Comparison of ENCODE assay signal across 18 cellular contexts in genomic region chr19:35447870-35448492, GRCh38. TPM values are rescaled to one million over a fixed set of nuclear protein-coding genes. Genes with fewer than 3 reads are reported as not detected.
DNase-seq lines count a peak whose midpoint lies in the region; ATAC-seq and TF ChIP-seq lines count a peak whose summit lies in the region.
"Had no signal": no experiment of that assay in that cellular context is flagged by ENCODE, and none has a peak within 500 bp of the region (broad histone marks: within the 10 kb centered on the region; RNA-seq: fewer than 3 reads in every experiment).

Gene FFAR2 (plus strand): TSS chr19:35448257. CDS start chr19:35449715, 1,458 bp downstream.

- peaks cover 7% of the 10 kb centered on the region for H3K27me3 ChIP-seq in CD4-positive, CD25-positive, alpha-beta regulatory T cell (ENCODE audit: control insufficient read depth, insufficient read depth, low read length)
- H3K27me3 ChIP-seq in esophagus squamous epithelium (peaks cover 0 to 62% (median 0%) of the 10 kb centered on the region in 4 donors), parathyroid adenoma (ENCODE audit: control insufficient read depth, insufficient read depth, low read length) (no peaks in the 10 kb centered on the region), tibial artery (peaks cover 0 to 19% of the 10 kb centered on the region in 2 donors)
- H3K27me3 ChIP-seq: right lobe of liver, thyroid gland had no signal

- TF ChIP-seq EP300 in Ishikawa (IDR thresholded peaks at IDR 0.05; ENCODE audit: borderline replicate concordance), result no peak

- 52 to 53% methylated on average over 2 of the region's 3 CpGs for WGBS in esophagus squamous epithelium, 2 donors

- TF ChIP-seq POLR2A in esophagus squamous epithelium (IDR thresholded peaks at IDR 0.05), result no peak

- peak within 1 kb of the TSS; percentile 4 for H3K4me2 ChIP-seq in parathyroid adenoma (ENCODE audit: low read length)

- no peak for TF ChIP-seq RAD21 in Ishikawa (IDR thresholded peaks at IDR 0.05; ENCODE audit: low read depth)

- no peak within 1 kb of the TSS for H3K27ac ChIP-seq in CD4-positive, CD25-positive, alpha-beta regulatory T cell (ENCODE audit: insufficient read depth, low read length, poor library complexity, severe bottlenecking)
- peak within 1 kb of the TSS; percentile 45 to 74 (median 52) for H3K27ac ChIP-seq in esophagus squamous epithelium
- no peak within 1 kb of the TSS for H3K27ac ChIP-seq in parathyroid adenoma
- no peak within 1 kb of the TSS for H3K27ac ChIP-seq in tibial artery
- H3K27ac ChIP-seq: foreskin keratinocyte, thyroid gland had no signal

- DNase-seq in CD4-positive, CD25-positive, alpha-beta regulatory T cell, result no peak
- DNase-seq in esophagus squamous epithelium (lab: John Stamatoyannopoulos, UW) (no peak), tibial artery (no peak), NCI-H226 (no peak), GM03348 (ENCODE audit: low spot score) (no peak)
- DNase-seq: activated T-cell treated with anti-CD3 and anti-CD28 coated beads, Interleukin-2, amount 50 U/mL, for 4 hours; EL; foreskin keratinocyte; mammary epithelial cell; NCI-H1105 treated with DMSO at 0.1 percent for 48 hours; NCI-H2171 treated with DMSO at 0.1 percent for 48 hours; Right ventricle myocardium superior; stimulated activated CD4-positive, alpha-beta T cell treated with anti-CD3 and anti-CD28 coated beads, Interleukin-2, amount 100 ng/mL, for 24 hours; thyroid gland had no signal

- no peaks in the 10 kb centered on the region for H3K9me3 Mint-ChIP-seq in CD4-positive, CD25-positive, alpha-beta regulatory T cell
- H3K9me3 Mint-ChIP-seq: activated T-cell treated with anti-CD3 and anti-CD28 coated beads, Interleukin-2, amount 50 U/mL, for 4 hours had no signal

- TF ChIP-seq CTCF in esophagus squamous epithelium (IDR thresholded peaks at IDR 0.05) (no peak), parathyroid adenoma (IDR thresholded peaks at IDR 0.05) (no peak), tibial artery (IDR thresholded peaks at IDR 0.05) (no peak)

- no peak for ATAC-seq in CD4-positive, CD25-positive, alpha-beta regulatory T cell (ENCODE audit: low read depth in 2 of 2)
- no peak for ATAC-seq in GM19463 (IDR thresholded peaks at IDR 0.05; ENCODE audit: unreplicated experiment)
- ATAC-seq: activated T-cell treated with anti-CD3 and anti-CD28 coated beads, Interleukin-2, amount 50 U/mL, for 4 hours; foreskin keratinocyte had no signal

- no peak within 1 kb of the TSS for H3K9ac ChIP-seq in parathyroid adenoma

- peaks cover under 1 to 36% (median 14%) of the 10 kb centered on the region in 4 donors for H3K4me1 Mint-ChIP-seq in CD4-positive, CD25-positive, alpha-beta regulatory T cell

- H3K4me3 ChIP-seq in CD4-positive, CD25-positive, alpha-beta regulatory T cell (ENCODE audit: low read depth, low read length), result no peak within 1 kb of the TSS
- H3K4me3 ChIP-seq in esophagus squamous epithelium, result no peak within 1 kb of the TSS
- no peak within 1 kb of the TSS for H3K4me3 ChIP-seq in parathyroid adenoma (ENCODE audit: low read depth, low read length)
- no peak within 1 kb of the TSS for H3K4me3 ChIP-seq in tibial artery
- H3K4me3 ChIP-seq: right lobe of liver, thyroid gland had no signal

- H3K79me2 ChIP-seq in parathyroid adenoma, result no peaks in the 10 kb centered on the region

- no peaks in the 10 kb centered on the region for H3K36me3 ChIP-seq in CD4-positive, CD25-positive, alpha-beta regulatory T cell (ENCODE audit: control insufficient read depth, insufficient read depth, low read length)
- no peaks in the 10 kb centered on the region for H3K36me3 ChIP-seq in esophagus squamous epithelium
- H3K36me3 ChIP-seq in parathyroid adenoma (ENCODE audit: control insufficient read depth, insufficient read depth, low read length), result no peaks in the 10 kb centered on the region
- no peaks in the 10 kb centered on the region for H3K36me3 ChIP-seq in tibial artery
- H3K36me3 ChIP-seq: right lobe of liver, thyroid gland had no signal

- no peak within 1 kb of the TSS for H3K4me3 Mint-ChIP-seq in CD4-positive, CD25-positive, alpha-beta regulatory T cell
- H3K4me3 Mint-ChIP-seq: activated T-cell treated with anti-CD3 and anti-CD28 coated beads, Interleukin-2, amount 50 U/mL, for 4 hours had no signal

- H3K27ac Mint-ChIP-seq in CD4-positive, CD25-positive, alpha-beta regulatory T cell, result peak within 1 kb of the TSS; percentile 56 to 86 (median 60)

- peaks cover 17% of the 10 kb centered on the region for H3K4me1 ChIP-seq in CD4-positive, CD25-positive, alpha-beta regulatory T cell (ENCODE audit: control insufficient read depth, insufficient read depth, low read length, poor library complexity, severe bottlenecking)
- H3K4me1 ChIP-seq in esophagus squamous epithelium (peaks cover 14 to 34% (median 16%) of the 10 kb centered on the region in 3 donors), parathyroid adenoma (peaks cover 3% of the 10 kb centered on the region), tibial artery (no peaks in the 10 kb centered on the region)
- H3K4me1 ChIP-seq: foreskin keratinocyte, right lobe of liver, thyroid gland had no signal

- no peaks in the 10 kb centered on the region for H3K36me3 Mint-ChIP-seq in CD4-positive, CD25-positive, alpha-beta regulatory T cell

- intact Hi-C loops in esophagus squamous epithelium (cut with DNase I), result no loop called here
- intact Hi-C loops in tibial artery (cut with DNase I; ENCODE audit: low total_unique reads), result no loop called here

- no peaks in the 10 kb centered on the region for H3K9me3 ChIP-seq in CD4-positive, CD25-positive, alpha-beta regulatory T cell (ENCODE audit: control insufficient read depth in 2 of 2, low read length in 2 of 2)
- H3K9me3 ChIP-seq in esophagus squamous epithelium, result no peaks in the 10 kb centered on the region
- H3K9me3 ChIP-seq in parathyroid adenoma (ENCODE audit: control insufficient read depth, low read length), result no peaks in the 10 kb centered on the region
- H3K9me3 ChIP-seq in tibial artery, result no peaks in the 10 kb centered on the region
- H3K9me3 ChIP-seq: right lobe of liver, thyroid gland had no signal

- peaks cover 25% of the 10 kb centered on the region for H3K27me3 Mint-ChIP-seq in CD4-positive, CD25-positive, alpha-beta regulatory T cell

- H2AFZ ChIP-seq in parathyroid adenoma, result peak within 1 kb of the TSS; percentile 15

TF ChIP-seq in Ishikawa, 13 proteins besides CTCF, POLR2A, EP300 and RAD21:
- TF ChIP-seq CEBPB (IDR thresholded peaks at IDR 0.05) (no peak), TEAD4 (IDR thresholded peaks at IDR 0.05) (no peak), USF1 (IDR thresholded peaks at IDR 0.05) (peak; percentile 28; the same call in 1 of the 2 replicates), CREB1 (IDR thresholded peaks at IDR 0.05; ENCODE audit: low read depth) (no peak), TCF12 (IDR thresholded peaks at IDR 0.05; ENCODE audit: low read depth) (no peak)

RNA-seq across cellular contexts. Expression of gene FFAR2, which starts in this region (rescaled TPM):
- total RNA-seq in CD4-positive, CD25-positive, alpha-beta regulatory T cell, result not detected
- polyA plus RNA-seq in CD4-positive, CD25-positive, alpha-beta regulatory T cell, result not detected
- total RNA-seq in esophagus squamous epithelium, result 1 to 10 TPM in 1 of 4 donors, under 1 TPM in 2, not detected in 1; 0.49 to 2.5 (median 0.56) TPM
- total RNA-seq: activated T-cell treated with anti-CD3 and anti-CD28 coated beads, Interleukin-2, amount 50 U/mL, for 4 hours; foreskin keratinocyte; mammary epithelial cell had no signal
- polyA plus RNA-seq: foreskin keratinocyte, mammary epithelial cell had no signal

Comparison
In these comparisons a context has a peak if more than half of its experiments do, and no peak if none do; other contexts are left out.
1. H3K27ac ChIP-seq: peak in esophagus squamous epithelium (4 of 4); none in CD4-positive, CD25-positive, alpha-beta regulatory T cell (single experiment), parathyroid adenoma (single experiment) and tibial artery (0 of 2).